ENCODE assay signal across 10 cellular contexts in genomic region chr3:184563569-184563925, GRCh38. TPM values are rescaled to one million over a fixed set of nuclear protein-coding genes. Genes with fewer than 3 reads are reported as not detected.
A peak's percentile ranks its signal among the peaks of the same experiment; 100 is the strongest.
DNase-seq lines count a peak whose midpoint lies in the region; FAIRE-seq and TF ChIP-seq lines count a peak whose summit lies in the region.
"Had no signal": no experiment of that assay in that cellular context is flagged by ENCODE, and none has a peak within 500 bp of the region (broad histone marks: within the 10 kb centered on the region; RNA-seq: fewer than 3 reads in every experiment).

No MANE protein-coding gene starts in this region.

- H3K4me3 Mint-ChIP-seq in CD8-positive, alpha-beta memory T cell: peak overlapping the region in 4 of 7 donors; percentile 33 to 66 (median 52)
- H3K4me3 Mint-ChIP-seq: activated CD8-positive, alpha-beta memory T cell treated with anti-CD3 and anti-CD28 coated beads, Interleukin-2, amount 10 ng/mL, durations not matched to agents 7 days and 5 days had no signal

- H3K27me3 ChIP-seq in CD8-positive, alpha-beta memory T cell (ENCODE audit: insufficient read depth, low read length, poor library complexity, severe bottlenecking): peaks cover 33% of the 10 kb centered on the region
- H3K27me3 ChIP-seq in iPS-15b (ENCODE audit: control insufficient read depth, insufficient read depth, low read length) (peaks cover 89% of the 10 kb centered on the region), rectal smooth muscle tissue (ENCODE audit: control insufficient read depth, insufficient read depth, low read length) (no peaks in the 10 kb centered on the region)

- POLR2A ChIA-PET in CD8-positive, alpha-beta memory T cell (lab: Charles Lee): no interaction called here

- peak overlapping the region in 1 of 8 donors; percentile 63 for H3K27ac Mint-ChIP-seq in CD8-positive, alpha-beta memory T cell
- H3K27ac Mint-ChIP-seq: activated CD8-positive, alpha-beta memory T cell treated with anti-CD3 and anti-CD28 coated beads, Interleukin-2, amount 10 ng/mL, durations not matched to agents 7 days and 5 days had no signal

- no peaks in the 10 kb centered on the region for H3K36me3 Mint-ChIP-seq in CD8-positive, alpha-beta memory T cell
- H3K36me3 Mint-ChIP-seq: activated CD8-positive, alpha-beta memory T cell treated with anti-CD3 and anti-CD28 coated beads, Interleukin-2, amount 10 ng/mL, durations not matched to agents 7 days and 5 days had no signal

- H3K27me3 Mint-ChIP-seq in CD8-positive, alpha-beta memory T cell: peaks cover 41 to 69% of the 10 kb centered on the region in 2 donors

- peaks cover 30% of the 10 kb centered on the region for H3K4me1 ChIP-seq in CD8-positive, alpha-beta memory T cell (ENCODE audit: insufficient read depth, low read length)
- H3K4me1 ChIP-seq in iPS-15b (ENCODE audit: control insufficient read depth, insufficient read depth, low read length): peaks cover 12% of the 10 kb centered on the region
- H3K4me1 ChIP-seq in rectal smooth muscle tissue (ENCODE audit: control insufficient read depth, insufficient read depth, low read length): peaks cover 35% of the 10 kb centered on the region

- H3K9me3 ChIP-seq in CD8-positive, alpha-beta memory T cell (ENCODE audit: low read length): no peaks in the 10 kb centered on the region
- H3K9me3 ChIP-seq in iPS-15b (ENCODE audit: control insufficient read depth, insufficient read depth, low read length): no peaks in the 10 kb centered on the region

- H3K4me3 ChIP-seq in CD8-positive, alpha-beta memory T cell (ENCODE audit: low read length): no peak overlapping the region
- H3K4me3 ChIP-seq in iPS-15b (ENCODE audit: low read depth, low read length): peak overlapping the region; percentile 28
- H3K4me3 ChIP-seq in rectal smooth muscle tissue (ENCODE audit: low read length): peak overlapping the region; percentile 49

- FAIRE-seq in D721Med (lab: Jason Lieb, UNC): no peak

- no peak for DNase-seq in CD8-positive, alpha-beta memory T cell
- DNase-seq in NCI-H2227 (lab: John Stamatoyannopoulos, UW; ENCODE audit: unreplicated experiment): no peak
- no peak for DNase-seq in D721Med (ENCODE audit: insufficient read length, low spot score)
- DNase-seq in ecto neural progenitor cell (ENCODE audit: low spot score): no peak
- no peak for DNase-seq in activated T-cell treated with anti-CD3 and anti-CD28 coated beads for 4 hours
- DNase-seq: activated CD8-positive, alpha-beta memory T cell treated with anti-CD3 and anti-CD28 coated beads, Interleukin-2, amount 10 ng/mL, durations not matched to agents 7 days and 5 days; stimulated activated CD4-positive, alpha-beta T cell treated with anti-CD3 and anti-CD28 coated beads, Interleukin-15, amount 100 ng/mL, for 24 hours had no signal

- peaks cover 12 to 32% (median 13%) of the 10 kb centered on the region in 3 donors for H3K4me1 Mint-ChIP-seq in CD8-positive, alpha-beta memory T cell

- TF ChIP-seq CTCF in VCaP (conservative IDR thresholded peaks at IDR 0.05) (no peak), D721Med (IDR thresholded peaks at IDR 0.05; ENCODE audit: insufficient read depth, missing control alignments) (no peak)

- H3K9me3 Mint-ChIP-seq in CD8-positive, alpha-beta memory T cell: no peaks in the 10 kb centered on the region

- CTCF ChIA-PET in CD8-positive, alpha-beta memory T cell (lab: Charles Lee): interaction anchor here (3.0 kb wide), 1 partner anchor 162 kb away, joined by 20 read pairs; no protein-coding TSS in a partner anchor

- H3K27ac ChIP-seq in CD8-positive, alpha-beta memory T cell (ENCODE audit: low read depth, low read length): no peak overlapping the region
- peak overlapping the region; percentile 96 for H3K27ac ChIP-seq in VCaP
- no peak overlapping the region for H3K27ac ChIP-seq in rectal smooth muscle tissue (ENCODE audit: low read depth, low read length)

- H3K36me3 ChIP-seq in CD8-positive, alpha-beta memory T cell (ENCODE audit: insufficient read depth, low read length): no peaks in the 10 kb centered on the region
- H3K36me3 ChIP-seq in iPS-15b (ENCODE audit: control insufficient read depth, insufficient read depth, low read length) (no peaks in the 10 kb centered on the region), rectal smooth muscle tissue (ENCODE audit: control insufficient read depth, insufficient read depth, low read length) (no peaks in the 10 kb centered on the region)

- H3K9ac ChIP-seq in iPS-15b (ENCODE audit: low read depth, low read length): no peak overlapping the region
- no peak overlapping the region for H3K9ac ChIP-seq in rectal smooth muscle tissue (ENCODE audit: low read length)

RNA-seq across cellular contexts. Expression of gene EPHB3, which starts 2.0 kb away (rescaled TPM):
- total RNA-seq in CD8-positive, alpha-beta memory T cell: under 1 TPM in 1 of 2 experiments, not detected in 1; 0.04 TPM
- polyA plus RNA-seq in CD8-positive, alpha-beta memory T cell: 0.31 TPM
- total RNA-seq: activated CD8-positive, alpha-beta memory T cell treated with anti-CD3 and anti-CD28 coated beads, Interleukin-2, amount 10 ng/mL, durations not matched to agents 7 days and 5 days had no signal
